18 cellular contexts compared by ENCODE assay signal in genomic region chr1:41721039-41721438, GRCh38.
DNase-seq lines count a peak whose midpoint lies in the region; ATAC-seq and TF ChIP-seq lines count a peak whose summit lies in the region.
"Had no signal": no experiment of that assay in that cellular context is flagged by ENCODE, and none has a peak within 500 bp of the region (broad histone marks: within the 10 kb centered on the region; RNA-seq: fewer than 3 reads in every experiment).

No MANE protein-coding gene starts in this region.

- H3K27me3 ChIP-seq in naive thymus-derived CD4-positive, alpha-beta T cell (ENCODE audit: control insufficient read depth in 2 of 2, insufficient read depth in 2 of 2, low read length in 2 of 2) = no peaks in the 10 kb centered on the region
- H3K27me3 ChIP-seq: uterus had no signal

- H3K27ac ChIP-seq in naive thymus-derived CD4-positive, alpha-beta T cell (ENCODE audit: low read depth, low read length) = no peak overlapping the region
- H3K27ac ChIP-seq: epithelial cell of prostate, SJCRH30, uterus had no signal

- peaks cover 0 to 6% of the 10 kb centered on the region in 2 donors for H3K4me1 ChIP-seq in naive thymus-derived CD4-positive, alpha-beta T cell (ENCODE audit: control insufficient read depth in 2 of 2, insufficient read depth in 2 of 2, low read length in 2 of 2)
- H3K4me1 ChIP-seq: uterus had no signal

- no peak overlapping the region for H3K4me3 ChIP-seq in naive thymus-derived CD4-positive, alpha-beta T cell (ENCODE audit: low read length)
- H3K4me3 ChIP-seq: SJCRH30, uterus had no signal

- POLR2A ChIA-PET in activated CD4-positive, alpha-beta T cell treated with anti-CD3 and anti-CD28 coated beads, Interleukin-2, amount 10 ng/mL, durations not matched to agents 7 days and 5 days (lab: Charles Lee) = no interaction called here
- POLR2A ChIA-PET in naive thymus-derived CD4-positive, alpha-beta T cell (lab: Charles Lee) = no interaction called here
- POLR2A ChIA-PET in HEK293T (lab: Yijun Ruan, JAX) = no interaction called here

- peak overlapping the region; percentile 7 for H3K4me3 Mint-ChIP-seq in activated CD4-positive, alpha-beta T cell treated with anti-CD3 and anti-CD28 coated beads, Interleukin-2, amount 10 ng/mL, durations not matched to agents 7 days and 5 days
- H3K4me3 Mint-ChIP-seq in naive thymus-derived CD4-positive, alpha-beta T cell = peak overlapping the region in 6 of 10 donors; percentile 5 to 51 (median 26)

- peak overlapping the region; percentile 72 for H3K27ac Mint-ChIP-seq in activated CD4-positive, alpha-beta T cell treated with anti-CD3 and anti-CD28 coated beads, Interleukin-2, amount 10 ng/mL, durations not matched to agents 7 days and 5 days
- no peak overlapping the region for H3K27ac Mint-ChIP-seq in naive thymus-derived CD4-positive, alpha-beta T cell

- intact Hi-C loops in naive thymus-derived CD4-positive, alpha-beta T cell (cut with micrococcal nuclease) = no loop called here

- CTCF ChIA-PET in activated CD4-positive, alpha-beta T cell treated with anti-CD3 and anti-CD28 coated beads, Interleukin-2, amount 10 ng/mL, durations not matched to agents 7 days and 5 days (lab: Charles Lee) = interaction anchor here (0.7 to 1.7 kb wide), 3 partner anchors 15 to 50 kb away, joined by 3 to 4 read pairs (median 3); no protein-coding TSS in a partner anchor
- CTCF ChIA-PET in naive thymus-derived CD4-positive, alpha-beta T cell (lab: Charles Lee) = interaction anchor here (0.7 kb wide), 1 partner anchor 107 kb away, joined by 6 read pairs; no protein-coding TSS in a partner anchor
- CTCF ChIA-PET in HEK293T (lab: Yijun Ruan, JAX) = no interaction called here

- peak; percentile 46 for ATAC-seq in GM18867 (IDR thresholded peaks at IDR 0.05; ENCODE audit: unreplicated experiment)
- no peak for ATAC-seq in naive thymus-derived CD4-positive, alpha-beta T cell
- ATAC-seq in HG03378 (IDR thresholded peaks at IDR 0.05; ENCODE audit: unreplicated experiment) = no peak

- no peaks in the 10 kb centered on the region for H3K36me3 ChIP-seq in naive thymus-derived CD4-positive, alpha-beta T cell (ENCODE audit: control insufficient read depth in 2 of 3, insufficient read depth in 3 of 3, low read length in 3 of 3)
- H3K36me3 ChIP-seq: SJCRH30, uterus had no signal

- H3K4me1 Mint-ChIP-seq in activated CD4-positive, alpha-beta T cell treated with anti-CD3 and anti-CD28 coated beads, Interleukin-2, amount 10 ng/mL, durations not matched to agents 7 days and 5 days = peaks cover 33% of the 10 kb centered on the region
- H3K4me1 Mint-ChIP-seq in naive thymus-derived CD4-positive, alpha-beta T cell = peaks cover 3 to 53% (median 11%) of the 10 kb centered on the region in 7 donors

- H3K9me3 Mint-ChIP-seq in activated CD4-positive, alpha-beta T cell treated with anti-CD3 and anti-CD28 coated beads, Interleukin-2, amount 10 ng/mL, durations not matched to agents 7 days and 5 days = no peaks in the 10 kb centered on the region
- H3K9me3 Mint-ChIP-seq in naive thymus-derived CD4-positive, alpha-beta T cell = peaks cover 0 to 2% (median 0%) of the 10 kb centered on the region in 11 donors

- no peaks in the 10 kb centered on the region for H3K27me3 Mint-ChIP-seq in activated CD4-positive, alpha-beta T cell treated with anti-CD3 and anti-CD28 coated beads, Interleukin-2, amount 10 ng/mL, durations not matched to agents 7 days and 5 days
- H3K27me3 Mint-ChIP-seq in naive thymus-derived CD4-positive, alpha-beta T cell = no peaks in the 10 kb centered on the region

- H3K9me3 ChIP-seq in naive thymus-derived CD4-positive, alpha-beta T cell (ENCODE audit: control insufficient read depth in 2 of 3, low read length in 3 of 3) = no peaks in the 10 kb centered on the region
- H3K9me3 ChIP-seq: uterus had no signal

- no peak for DNase-seq in activated CD4-positive, alpha-beta T cell treated with anti-CD3 and anti-CD28 coated beads, Interleukin-2, amount 10 ng/mL, durations not matched to agents 7 days and 5 days
- no peak for DNase-seq in activated CD4-positive, alpha-beta T cell treated with anti-CD3 and anti-CD28 coated beads, Interleukin-2, amount 50 U/mL, for 48 hours
- DNase-seq in MV-4-11 (lab: John Stamatoyannopoulos, UW) (peak; percentile 40), HEK293T (ENCODE audit: extremely low spot score) (no peak), NCI-H526 treated with DMSO at 0.1 percent for 48 hours (lab: John Stamatoyannopoulos, UW) (no peak)
- DNase-seq in naive thymus-derived CD4-positive, alpha-beta T cell = no peak
- DNase-seq: activated CD8-positive, alpha-beta memory T cell treated with anti-CD3 and anti-CD28 coated beads, Interleukin-2, amount 50 U/mL, for 48 hours; amniotic stem cell; glutamatergic neuron; kidney; midbrain; NCI-H2171 treated with DMSO at 0.1 percent for 48 hours; SJCRH30; stimulated activated naive CD4-positive, alpha-beta T cell; uterus had no signal

- H3K36me3 Mint-ChIP-seq in activated CD4-positive, alpha-beta T cell treated with anti-CD3 and anti-CD28 coated beads, Interleukin-2, amount 10 ng/mL, durations not matched to agents 7 days and 5 days (ENCODE audit: low read depth) = no peaks in the 10 kb centered on the region
- no peaks in the 10 kb centered on the region for H3K36me3 Mint-ChIP-seq in naive thymus-derived CD4-positive, alpha-beta T cell

TF ChIP-seq in HEK293T, 16 proteins besides CTCF, POLR2A, EP300 and RAD21:
- TF ChIP-seq FOXK2 (IDR thresholded peaks at IDR 0.05) = no peak
- no peak for TF ChIP-seq ZNF384 (IDR thresholded peaks at IDR 0.05)
- TF ChIP-seq TARDBP (IDR thresholded peaks at IDR 0.05) = no peak
- TF ChIP-seq SUZ12 (IDR thresholded peaks at IDR 0.05) = no peak
- TF ChIP-seq SP1 (IDR thresholded peaks at IDR 0.05) = no peak
- TF ChIP-seq NFRKB (IDR thresholded peaks at IDR 0.05) = no peak
- TF ChIP-seq BHLHE40 (IDR thresholded peaks at IDR 0.05; ENCODE audit: borderline replicate concordance) = no peak
- TF ChIP-seq ARNT (IDR thresholded peaks at IDR 0.05) = no peak
- no peak for TF ChIP-seq FOXA1 (IDR thresholded peaks at IDR 0.05)
- no peak for TF ChIP-seq CTBP1 (IDR thresholded peaks at IDR 0.05; ENCODE audit: borderline replicate concordance)
- TF ChIP-seq FOXM1 (IDR thresholded peaks at IDR 0.05; ENCODE audit: borderline replicate concordance) = no peak
- TF ChIP-seq LEF1 (IDR thresholded peaks at IDR 0.05; ENCODE audit: borderline replicate concordance) = no peak
- no peak for TF ChIP-seq ELF4 (IDR thresholded peaks at IDR 0.05)
